ENCODE assay signal across 8 cellular contexts in the genomic region with DNA sequence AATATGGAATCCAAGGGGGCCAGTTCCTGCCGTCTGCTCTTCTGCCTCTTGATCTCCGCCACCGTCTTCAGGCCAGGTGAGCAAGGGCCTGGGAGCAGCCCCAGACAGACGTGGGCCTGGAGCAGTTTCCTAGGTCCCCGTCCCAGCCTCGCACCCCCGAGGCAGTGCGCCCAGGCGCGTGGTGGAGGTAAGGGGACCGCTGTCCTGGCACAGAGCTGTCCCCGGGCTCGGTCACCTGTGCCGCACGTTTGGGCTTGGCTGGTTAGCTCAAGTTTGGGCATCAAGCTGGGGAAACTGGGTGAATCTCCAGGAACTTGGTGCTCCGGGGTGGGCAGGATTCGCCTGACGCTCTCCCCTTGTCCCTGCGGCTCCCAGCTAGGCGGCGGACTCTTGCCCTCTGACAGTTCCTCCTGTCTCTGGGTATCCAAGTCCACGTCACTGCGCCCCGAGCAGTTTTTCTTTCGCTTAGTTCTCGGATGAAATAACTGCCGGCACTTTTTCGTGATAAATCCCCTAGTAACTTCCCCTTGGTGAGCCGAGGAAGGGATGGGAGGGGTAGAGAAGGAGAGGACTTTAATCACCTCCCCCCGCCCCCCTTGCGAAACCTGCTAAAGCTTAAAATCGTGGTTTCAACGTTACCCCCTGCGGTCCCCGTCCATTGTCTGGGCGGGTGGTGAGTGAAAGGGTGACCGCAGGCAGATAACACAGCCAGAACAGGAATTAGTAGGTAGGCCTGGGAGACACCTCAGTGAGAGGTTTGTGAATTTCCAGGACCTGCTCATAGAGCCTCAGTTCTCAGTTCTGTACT. TPM values are rescaled to one million over a fixed set of nuclear protein-coding genes. Genes with fewer than 3 reads are reported as not detected.
A peak's percentile ranks its signal among the peaks of the same experiment; 100 is the strongest.
DNase-seq lines count a peak whose midpoint lies in the region; ATAC-seq and TF ChIP-seq lines count a peak whose summit lies in the region.

No MANE protein-coding gene starts in this region.

- H4K20me1 ChIP-seq in PC-3 (ENCODE audit: low read length), result peaks cover 23% of the 10 kb centered on the region
- no peaks in the 10 kb centered on the region for H4K20me1 ChIP-seq in fibroblast of lung (ENCODE audit: control insufficient read depth, extremely low read depth, insufficient read depth, low read length)

- H3K27ac Mint-ChIP-seq in naive thymus-derived CD4-positive, alpha-beta T cell, result peak overlapping the region; percentile 82 to 99 (median 94)
- peak overlapping the region; percentile 99 to 100 for H3K27ac Mint-ChIP-seq in stimulated activated naive CD8-positive, alpha-beta T cell treated with anti-CD3 and anti-CD28 coated beads, Interleukin-15, amount 100 ng/mL, for 72 hours

- POLR2A ChIA-PET in BJ (lab: Charles Lee), result no interaction called here
- POLR2A ChIA-PET in PC-3 (lab: Charles Lee; ENCODE audit: unreplicated experiment), result interaction anchor here (1.5 kb wide), 1 partner anchor 156 kb away, joined by 3 read pairs; no protein-coding TSS in a partner anchor
- POLR2A ChIA-PET in naive thymus-derived CD4-positive, alpha-beta T cell (lab: Charles Lee), result no interaction called here

- H3K27ac ChIP-seq in PC-3 (ENCODE audit: low read length) (peak overlapping the region; percentile 96), fibroblast of lung (ENCODE audit: insufficient read depth, low read length) (peak overlapping the region; percentile 85)
- peak overlapping the region; percentile 70 for H3K27ac ChIP-seq in naive thymus-derived CD4-positive, alpha-beta T cell (ENCODE audit: low read depth, low read length)

- peak overlapping the region; percentile 89 for H3K9ac ChIP-seq in PC-3 (ENCODE audit: low read length)
- peak overlapping the region; percentile 86 for H3K9ac ChIP-seq in fibroblast of lung (ENCODE audit: insufficient read depth, low read length)

- H3K79me2 ChIP-seq in PC-3 (ENCODE audit: low read length) (peaks cover 65% of the 10 kb centered on the region), fibroblast of lung (ENCODE audit: control insufficient read depth, insufficient read depth, low read length) (peaks cover 56% of the 10 kb centered on the region)

- H3K4me3 Mint-ChIP-seq in naive thymus-derived CD4-positive, alpha-beta T cell, result peak overlapping the region; percentile 90 to 97 (median 92)
- peak overlapping the region; percentile 89 to 92 for H3K4me3 Mint-ChIP-seq in stimulated activated naive CD8-positive, alpha-beta T cell treated with anti-CD3 and anti-CD28 coated beads, Interleukin-15, amount 100 ng/mL, for 72 hours

- no peaks in the 10 kb centered on the region for H3K36me3 Mint-ChIP-seq in naive thymus-derived CD4-positive, alpha-beta T cell

- DNase-seq in BJ (ENCODE audit: low read depth) (no peak), PC-3 (peak; percentile 72), activated T-helper 1 cell treated with Interleukin-2 at 50 U/mL for 16 hours (ENCODE audit: low read depth) (peak; percentile 22), fibroblast of lung (ENCODE audit: low read depth in 2 of 2) (peak; percentile 76 to 78)
- peak; percentile 14 to 80 (median 31) for DNase-seq in naive thymus-derived CD4-positive, alpha-beta T cell
- peak; percentile 81 to 93 for DNase-seq in stimulated activated naive CD8-positive, alpha-beta T cell treated with anti-CD3 and anti-CD28 coated beads, Interleukin-15, amount 100 ng/mL, for 72 hours

- no peaks in the 10 kb centered on the region for H3K27me3 ChIP-seq in BJ (ENCODE audit: control insufficient read depth, insufficient read depth, low read length)
- H3K27me3 ChIP-seq in PC-3 (ENCODE audit: low read length), result no peaks in the 10 kb centered on the region
- H3K27me3 ChIP-seq in fibroblast of lung (ENCODE audit: control insufficient read depth, insufficient read depth, low read length), result no peaks in the 10 kb centered on the region
- H3K27me3 ChIP-seq in naive thymus-derived CD4-positive, alpha-beta T cell (ENCODE audit: control insufficient read depth in 2 of 2, insufficient read depth in 2 of 2, low read length in 2 of 2), result no peaks in the 10 kb centered on the region

- ATAC-seq in GM19035 (IDR thresholded peaks at IDR 0.05; ENCODE audit: unreplicated experiment), result peak; percentile 29
- ATAC-seq in HG03378 (IDR thresholded peaks at IDR 0.05; ENCODE audit: unreplicated experiment), result peak; percentile 30
- ATAC-seq in PC-3, result no peak
- ATAC-seq in naive thymus-derived CD4-positive, alpha-beta T cell, result peak; percentile 32
- peak; percentile 63 for ATAC-seq in stimulated activated naive CD8-positive, alpha-beta T cell treated with anti-CD3 and anti-CD28 coated beads, Interleukin-15, amount 100 ng/mL, for 72 hours

- H3K4me2 ChIP-seq in PC-3 (ENCODE audit: low read length) (peak overlapping the region; percentile 80), fibroblast of lung (ENCODE audit: extremely low read depth, insufficient read depth, low read length) (peak overlapping the region; percentile 89)

- intact Hi-C loops in PC-3 (cut with micrococcal nuclease), result loop anchor here (2.0 to 10.0 kb wide), 6 partner anchors 75 to 1750 kb away; no protein-coding TSS in a partner anchor
- intact Hi-C loops in naive thymus-derived CD4-positive, alpha-beta T cell (cut with micrococcal nuclease), result loop anchor here (2.0 to 10.0 kb wide), 14 partner anchors 151 to 1877 kb away; partner anchors contain the start of gene CBLB (in 2 of the 2)

- H3K4me1 Mint-ChIP-seq in naive thymus-derived CD4-positive, alpha-beta T cell, result peaks cover 22 to 44% (median 29%) of the 10 kb centered on the region in 7 donors
- H3K4me1 Mint-ChIP-seq in stimulated activated naive CD8-positive, alpha-beta T cell treated with anti-CD3 and anti-CD28 coated beads, Interleukin-15, amount 100 ng/mL, for 72 hours, result peaks cover 32% of the 10 kb centered on the region

- H3K9me2 ChIP-seq in PC-3 (replicated peaks; ENCODE audit: low read length), result no peaks in the 10 kb centered on the region

- CTCF ChIA-PET in BJ (lab: Yijun Ruan, JAX), result interaction anchor here (0.6 to 4.7 kb wide), 9 partner anchors 8 to 1401 kb away, joined by 3 to 30 read pairs (median 4); no protein-coding TSS in a partner anchor
- CTCF ChIA-PET in PC-3 (lab: Charles Lee), result no interaction called here
- CTCF ChIA-PET in naive thymus-derived CD4-positive, alpha-beta T cell (lab: Charles Lee), result interaction anchor here (0.8 to 2.4 kb wide), 2 partner anchors 9 to 771 kb away, joined by 3 to 5 read pairs; no protein-coding TSS in a partner anchor

- H3K9me3 ChIP-seq in PC-3 (ENCODE audit: low read length), result no peaks in the 10 kb centered on the region
- H3K9me3 ChIP-seq in fibroblast of lung (ENCODE audit: control insufficient read depth, insufficient read depth, low read depth, low read length), result no peaks in the 10 kb centered on the region
- H3K9me3 ChIP-seq in naive thymus-derived CD4-positive, alpha-beta T cell (ENCODE audit: control insufficient read depth in 2 of 3, low read length in 3 of 3), result no peaks in the 10 kb centered on the region

- no peaks in the 10 kb centered on the region for H3F3A ChIP-seq in PC-3 (ENCODE audit: low read length, unreplicated experiment)

- H3K27me3 Mint-ChIP-seq in naive thymus-derived CD4-positive, alpha-beta T cell, result peaks cover 14 to 32% (median 24%) of the 10 kb centered on the region in 5 donors
- H3K27me3 Mint-ChIP-seq in stimulated activated naive CD8-positive, alpha-beta T cell treated with anti-CD3 and anti-CD28 coated beads, Interleukin-15, amount 100 ng/mL, for 72 hours, result peaks cover 16% of the 10 kb centered on the region

- TF ChIP-seq CTCF in BJ (IDR thresholded peaks at IDR 0.05; ENCODE audit: insufficient read depth, low read depth, low read length) (peak; percentile 31; the same call in 1 of the 2 replicates), PC-3 (conservative IDR thresholded peaks at IDR 0.05; ENCODE audit: low read depth, low read length) (no peak), fibroblast of lung (conservative IDR thresholded peaks at IDR 0.05 in 1 of 2, IDR thresholded peaks at IDR 0.05 in 1 of 2; ENCODE audit: low read depth in 1 of 2, low read length in 2 of 2) (peak in 1 of 2 donors; percentile 27)

- peak overlapping the region; percentile 61 for H3K4me3 ChIP-seq in BJ (ENCODE audit: low read depth, low read length)
- peak overlapping the region; percentile 83 for H3K4me3 ChIP-seq in PC-3 (ENCODE audit: low read length)
- peak overlapping the region; percentile 59 to 98 (median 92) for H3K4me3 ChIP-seq in fibroblast of lung (replicated peaks in 1 of 4; ENCODE audit: control extremely low read depth in 1 of 4, insufficient read depth in 1 of 4, low read depth in 3 of 4, low read length in 4 of 4)
- peak overlapping the region; percentile 81 for H3K4me3 ChIP-seq in naive thymus-derived CD4-positive, alpha-beta T cell (ENCODE audit: low read length)

- H2AFZ ChIP-seq in PC-3 (ENCODE audit: low read length) (peak overlapping the region; percentile 24), fibroblast of lung (ENCODE audit: low read length) (peak overlapping the region; percentile 80)

- BruUV-seq in PC-3 (replicated peaks; lab: Mats Ljungman, UMichigan), result no TSS peak

- no peaks in the 10 kb centered on the region for H3K9me3 Mint-ChIP-seq in naive thymus-derived CD4-positive, alpha-beta T cell
- no peaks in the 10 kb centered on the region for H3K9me3 Mint-ChIP-seq in stimulated activated naive CD8-positive, alpha-beta T cell treated with anti-CD3 and anti-CD28 coated beads, Interleukin-15, amount 100 ng/mL, for 72 hours

- H3K36me3 ChIP-seq in BJ (ENCODE audit: control insufficient read depth, insufficient read depth, low read length) (no peaks in the 10 kb centered on the region), PC-3 (ENCODE audit: low read depth, low read length) (no peaks in the 10 kb centered on the region), fibroblast of lung (ENCODE audit: control insufficient read depth, insufficient read depth, low read length) (no peaks in the 10 kb centered on the region)
- no peaks in the 10 kb centered on the region for H3K36me3 ChIP-seq in naive thymus-derived CD4-positive, alpha-beta T cell (ENCODE audit: control insufficient read depth in 2 of 3, insufficient read depth in 3 of 3, low read length in 3 of 3)

- peaks cover 49% of the 10 kb centered on the region for H3K4me1 ChIP-seq in PC-3 (ENCODE audit: insufficient read depth, low read length)
- H3K4me1 ChIP-seq in fibroblast of lung (ENCODE audit: control insufficient read depth, extremely low read depth, insufficient read depth, low read length), result peaks cover 6% of the 10 kb centered on the region
- peaks cover 3 to 10% of the 10 kb centered on the region in 2 donors for H3K4me1 ChIP-seq in naive thymus-derived CD4-positive, alpha-beta T cell (ENCODE audit: control insufficient read depth in 2 of 2, insufficient read depth in 2 of 2, low read length in 2 of 2)

RNA-seq across cellular contexts. Expression of gene ALCAM, which starts 0.9 kb away (rescaled TPM):
- polyA plus RNA-seq in BJ (2011; rRNA removed) (89.5 and 157 TPM in 2 replicates), fibroblast of lung (158 and 188 TPM in 2 replicates)
- 50.5 and 55.6 TPM in 2 replicates for polyA minus RNA-seq in BJ (2011; rRNA and poly(A)+ RNA removed)
- total RNA-seq in PC-3 (2014; rRNA removed) (168 and 169 TPM in 2 replicates), fibroblast of lung (75.2 and 168 TPM in 2 replicates)
- 94.7 and 100.0 TPM in 2 replicates for polyA plus RNA-seq in fibroblast of lung (2012)
- polyA minus RNA-seq in fibroblast of lung (ENCODE audit: low replicate concordance), result 7.6 and 13.1 TPM in 2 replicates
- 10 to 100 TPM in 1 of 5 experiments, 1 to 10 TPM in 4; 3.4 to 10.3 (median 4.4) TPM for total RNA-seq in naive thymus-derived CD4-positive, alpha-beta T cell
- 1 to 10 TPM in 1 of 2 donors, under 1 TPM in 1; 0.94 to 1.2 TPM for polyA plus RNA-seq in naive thymus-derived CD4-positive, alpha-beta T cell
